ENCODE assay signal across 22 cellular contexts in the genomic region with DNA sequence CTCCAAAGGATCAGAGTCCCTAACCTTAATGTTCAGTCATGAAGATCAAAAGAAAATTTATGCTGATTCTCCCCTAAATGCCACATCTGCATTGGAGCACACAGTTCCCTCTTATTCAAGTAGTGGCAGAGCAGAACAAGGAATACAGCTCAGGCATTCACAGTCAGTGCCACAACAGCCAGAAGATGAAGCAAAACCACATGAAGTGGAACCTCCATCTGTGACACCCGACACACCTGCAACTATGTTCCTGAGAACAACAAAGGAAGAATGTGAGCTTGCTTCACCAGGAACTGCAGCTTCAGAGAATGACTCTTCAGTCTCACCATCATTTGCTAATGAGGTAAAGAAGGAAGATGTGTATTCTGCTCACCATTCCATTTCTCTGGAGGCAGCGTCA. TPM values are rescaled to one million over a fixed set of nuclear protein-coding genes. Genes with fewer than 3 reads are reported as not detected.
DNase-seq lines count a peak whose midpoint lies in the region; ATAC-seq and TF ChIP-seq lines count a peak whose summit lies in the region.
"Had no signal": no experiment of that assay in that cellular context is flagged by ENCODE, and none has a peak within 500 bp of the region (broad histone marks: within the 10 kb centered on the region; RNA-seq: fewer than 3 reads in every experiment).

No MANE protein-coding gene starts in this region.

- peak; percentile 6 for DNase-seq in activated naive CD4-positive, alpha-beta T cell treated with anti-CD3 and anti-CD28 coated beads for 36 hours
- no peak for DNase-seq in activated naive CD4-positive, alpha-beta T cell (lab: John Stamatoyannopoulos, UW)
- DNase-seq in right atrium auricular region (ENCODE audit: low spot score) (no peak), left cardiac atrium (no peak), SW480 (ENCODE audit: low spot score) (peak; percentile 19), GM19238 (ENCODE audit: insufficient read length, low spot score) (no peak)
- no peak for DNase-seq in stimulated activated effector memory CD8-positive, alpha-beta T cell treated with anti-CD3 and anti-CD28 coated beads, Interleukin-12 subunit alpha, Interleukin-12 subunit beta, amount 100 ng/mL, for 72 hours (ENCODE audit: low spot score in 2 of 2)
- DNase-seq: GM23248, H9, Kasumi-1, NCI-H1105, NCI-H1436 treated with DMSO at 0.1 percent for 48 hours, NCI-H1930, NCI-H2227 treated with DMSO at 0.1 percent for 48 hours, NCI-H526 treated with DMSO at 0.1 percent for 48 hours, SIG-M5, SK-N-SH had no signal

- no peaks in the 10 kb centered on the region for H3K27me3 ChIP-seq in right atrium auricular region
- H3K27me3 ChIP-seq: BLaER1 had no signal

- CTCF ChIA-PET in activated naive CD4-positive, alpha-beta T cell treated with anti-CD3 and anti-CD28 coated beads for 36 hours (lab: Charles Lee) = no interaction called here

- intact Hi-C loops in activated naive CD4-positive, alpha-beta T cell treated with anti-CD3 and anti-CD28 coated beads for 36 hours (cut with micrococcal nuclease) = no loop called here
- intact Hi-C loops in left cardiac atrium (cut with DNase I) = no loop called here

- H3K27ac ChIP-seq in right atrium auricular region = peak overlapping the region; percentile 66 to 87
- H3K27ac ChIP-seq: BLaER1, GM23248, RWPE1 had no signal

- H3K36me3 Mint-ChIP-seq in activated naive CD4-positive, alpha-beta T cell treated with anti-CD3 and anti-CD28 coated beads for 36 hours (ENCODE audit: low read depth) = no peaks in the 10 kb centered on the region
- no peaks in the 10 kb centered on the region for H3K36me3 Mint-ChIP-seq in stimulated activated effector memory CD8-positive, alpha-beta T cell treated with anti-CD3 and anti-CD28 coated beads, Interleukin-12 subunit alpha, Interleukin-12 subunit beta, amount 100 ng/mL, for 72 hours
- H3K36me3 Mint-ChIP-seq: CD4-positive, CD25-positive, alpha-beta regulatory T cell had no signal

- TF ChIP-seq CTCF in right atrium auricular region (IDR thresholded peaks at IDR 0.05) = no peak

- ATAC-seq in left cardiac atrium (no peak), GM19328 (IDR thresholded peaks at IDR 0.05; ENCODE audit: unreplicated experiment) (no peak)
- ATAC-seq in stimulated activated effector memory CD8-positive, alpha-beta T cell treated with anti-CD3 and anti-CD28 coated beads, Interleukin-12 subunit alpha, Interleukin-12 subunit beta, amount 100 ng/mL, for 72 hours = no peak
- ATAC-seq: Panc1 had no signal

- no peak overlapping the region for H3K27ac Mint-ChIP-seq in activated naive CD4-positive, alpha-beta T cell treated with anti-CD3 and anti-CD28 coated beads for 36 hours
- peak overlapping the region; percentile 52 for H3K27ac Mint-ChIP-seq in stimulated activated effector memory CD8-positive, alpha-beta T cell treated with anti-CD3 and anti-CD28 coated beads, Interleukin-12 subunit alpha, Interleukin-12 subunit beta, amount 100 ng/mL, for 72 hours
- H3K27ac Mint-ChIP-seq: CD4-positive, CD25-positive, alpha-beta regulatory T cell; H9 had no signal

- no peaks in the 10 kb centered on the region for H3K9me3 Mint-ChIP-seq in activated naive CD4-positive, alpha-beta T cell treated with anti-CD3 and anti-CD28 coated beads for 36 hours
- H3K9me3 Mint-ChIP-seq in stimulated activated effector memory CD8-positive, alpha-beta T cell treated with anti-CD3 and anti-CD28 coated beads, Interleukin-12 subunit alpha, Interleukin-12 subunit beta, amount 100 ng/mL, for 72 hours = no peaks in the 10 kb centered on the region

- H3K4me3 Mint-ChIP-seq in activated naive CD4-positive, alpha-beta T cell treated with anti-CD3 and anti-CD28 coated beads for 36 hours = no peak overlapping the region
- H3K4me3 Mint-ChIP-seq in stimulated activated effector memory CD8-positive, alpha-beta T cell treated with anti-CD3 and anti-CD28 coated beads, Interleukin-12 subunit alpha, Interleukin-12 subunit beta, amount 100 ng/mL, for 72 hours = no peak overlapping the region
- H3K4me3 Mint-ChIP-seq: CD4-positive, CD25-positive, alpha-beta regulatory T cell; H9 had no signal

- peaks cover 66% of the 10 kb centered on the region for H3K27me3 Mint-ChIP-seq in activated naive CD4-positive, alpha-beta T cell treated with anti-CD3 and anti-CD28 coated beads for 36 hours (ENCODE audit: low read depth)

- peaks cover 0 to 7% of the 10 kb centered on the region in 2 donors for H3K4me1 ChIP-seq in right atrium auricular region
- H3K4me1 ChIP-seq: BLaER1 had no signal

- H3K4me1 Mint-ChIP-seq in activated naive CD4-positive, alpha-beta T cell treated with anti-CD3 and anti-CD28 coated beads for 36 hours (ENCODE audit: low read depth) = peaks cover 38% of the 10 kb centered on the region
- no peaks in the 10 kb centered on the region for H3K4me1 Mint-ChIP-seq in stimulated activated effector memory CD8-positive, alpha-beta T cell treated with anti-CD3 and anti-CD28 coated beads, Interleukin-12 subunit alpha, Interleukin-12 subunit beta, amount 100 ng/mL, for 72 hours
- H3K4me1 Mint-ChIP-seq: H9 had no signal

- no peaks in the 10 kb centered on the region for H3K9me3 ChIP-seq in right atrium auricular region
- H3K9me3 ChIP-seq: BLaER1, SK-N-SH had no signal

- H3K36me3 ChIP-seq in right atrium auricular region = peaks cover 52% of the 10 kb centered on the region
- H3K36me3 ChIP-seq: BLaER1 had no signal

- no peak overlapping the region for H3K4me3 ChIP-seq in right atrium auricular region
- H3K4me3 ChIP-seq: BLaER1, GM23248 had no signal

RNA-seq across cellular contexts. Expression of a gene that starts 40.0 kb away (rescaled TPM):
- under 1 TPM; 0.05 to 0.07 TPM for total RNA-seq in activated naive CD4-positive, alpha-beta T cell treated with anti-CD3 and anti-CD28 coated beads for 36 hours
- total RNA-seq in right atrium auricular region (1,000 to 10,000 TPM; 1,199 to 1,662 TPM), left cardiac atrium (100 to 1,000 TPM; 466 to 773 TPM)

Comparison
In these comparisons a context has a peak if more than half of its experiments do, and no peak if none do; other contexts are left out.
1. DNase-seq: peak in activated naive CD4-positive, alpha-beta T cell treated with anti-CD3 and anti-CD28 coated beads for 36 hours (single experiment) and SW480 (single experiment); none in activated naive CD4-positive, alpha-beta T cell (0 of 4), right atrium auricular region (single experiment), left cardiac atrium (single experiment), stimulated activated effector memory CD8-positive, alpha-beta T cell treated with anti-CD3 and anti-CD28 coated beads, Interleukin-12 subunit alpha, Interleukin-12 subunit beta, amount 100 ng/mL, for 72 hours (0 of 2) and GM19238 (single experiment).
2. RNA of a gene that starts 40.0 kb away (total RNA-seq): 1,199 to 1,662 TPM in right atrium auricular region and 466 to 773 TPM in left cardiac atrium; 0.05 to 0.07 TPM in activated naive CD4-positive, alpha-beta T cell treated with anti-CD3 and anti-CD28 coated beads for 36 hours; every median in the first group is over 100 times any median in the second.